ENCODE assay signal across 17 cellular contexts in the genomic region with DNA sequence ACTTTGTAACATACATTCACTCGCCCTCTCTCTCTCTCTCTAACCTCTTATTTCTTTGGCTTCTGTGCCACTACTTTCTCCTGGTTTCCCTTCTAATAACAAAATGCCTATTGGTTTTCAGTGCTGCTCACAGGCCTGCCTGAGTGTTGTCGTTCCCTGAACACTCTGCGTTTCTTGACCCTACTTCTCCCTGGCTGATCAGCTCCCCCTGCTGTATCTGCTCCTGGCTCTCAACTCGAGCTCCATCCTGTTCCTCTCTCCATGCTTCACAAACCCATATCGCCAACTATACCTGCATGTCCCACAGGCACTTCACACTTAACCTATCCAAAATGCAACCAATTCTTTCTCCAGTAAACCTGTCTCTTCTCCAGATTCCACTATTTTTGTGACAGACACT.
A peak's percentile ranks its signal among the peaks of the same experiment; 100 is the strongest.
DNase-seq lines count a peak whose midpoint lies in the region; ATAC-seq and TF ChIP-seq lines count a peak whose summit lies in the region.
"Had no signal": no experiment of that assay in that cellular context is flagged by ENCODE, and none has a peak within 500 bp of the region (broad histone marks: within the 10 kb centered on the region; RNA-seq: fewer than 3 reads in every experiment).

No MANE protein-coding gene starts in this region.

- intact Hi-C loops in CD14-positive monocyte (cut with micrococcal nuclease) (no loop called here), mucosa of descending colon (cut with DNase I, micrococcal nuclease) (no loop called here)

- H3K36me3 Mint-ChIP-seq in GM23338 (ENCODE audit: low read depth) (no peaks in the 10 kb centered on the region), CD14-positive monocyte (peaks cover 14% of the 10 kb centered on the region in 2 donors)

- H3K79me2 ChIP-seq in GM23338 (replicated peaks; ENCODE audit: insufficient read depth) (no peaks in the 10 kb centered on the region), OCI-LY1 (ENCODE audit: insufficient read depth, low read length) (no peaks in the 10 kb centered on the region)

- DNase-seq in GM23338 (ENCODE audit: low spot score) (peak; percentile 54), midbrain (lab: John Stamatoyannopoulos, UW) (peak; percentile 8), CD14-positive monocyte (ENCODE audit: low spot score) (no peak), mucosa of descending colon (no peak)
- DNase-seq in activated CD8-positive, alpha-beta memory T cell treated with anti-CD3 and anti-CD28 coated beads for 24 hours, result no peak
- DNase-seq: activated naive CD4-positive, alpha-beta T cell treated with Interleukin-2 at 50 U/mL for 16 hours; activated T-cell treated with anti-CD3 and anti-CD28 coated beads, Interleukin-2, amount 50 U/mL, for 48 hours; heart left ventricle; NCI-H1417; NCI-H524; nephron progenitor cell; T-helper 9 cell had no signal

- peak; percentile 92 for ATAC-seq in GM23338
- no peak for ATAC-seq in mucosa of descending colon
- ATAC-seq in HG03565 (IDR thresholded peaks at IDR 0.05; ENCODE audit: unreplicated experiment), result no peak
- ATAC-seq: left lobe of liver had no signal

- peaks cover 3% of the 10 kb centered on the region for H3K27me3 Mint-ChIP-seq in GM23338 (ENCODE audit: insufficient read depth, low read depth, poor library complexity)
- peaks cover 3% of the 10 kb centered on the region in 3 donors for H3K27me3 Mint-ChIP-seq in CD14-positive monocyte (ENCODE audit: low read depth in 3 of 3)

- H3K9me3 ChIP-seq in OCI-LY1 (ENCODE audit: low read length), result no peaks in the 10 kb centered on the region
- H3K9me3 ChIP-seq in endocrine pancreas (ENCODE audit: control insufficient read depth, low read length), result no peaks in the 10 kb centered on the region
- H3K9me3 ChIP-seq in mucosa of descending colon, result no peaks in the 10 kb centered on the region
- H3K9me3 ChIP-seq: heart left ventricle had no signal

- H3K27ac Mint-ChIP-seq in GM23338, result 0 out of 2 replicates have a peak overlapping the region, but pooled peaks have one; percentile 10
- H3K27ac Mint-ChIP-seq in CD14-positive monocyte, result no peak overlapping the region
- H3K27ac Mint-ChIP-seq: mesothelial cell of epicardium had no signal

- H3K27me3 ChIP-seq in GM23338 (ENCODE audit: insufficient read depth) (no peaks in the 10 kb centered on the region), OCI-LY1 (ENCODE audit: insufficient read depth, low read length) (no peaks in the 10 kb centered on the region), endocrine pancreas (ENCODE audit: control insufficient read depth, insufficient read depth, low read length) (no peaks in the 10 kb centered on the region)
- H3K27me3 ChIP-seq: heart left ventricle had no signal

- H3K4me2 ChIP-seq in GM23338 (no peak overlapping the region), OCI-LY1 (ENCODE audit: low read length) (no peak overlapping the region)

- no peaks in the 10 kb centered on the region for H3K36me3 ChIP-seq in GM23338 (ENCODE audit: insufficient read depth)
- H3K36me3 ChIP-seq in OCI-LY1 (ENCODE audit: insufficient read depth, low read length), result no peaks in the 10 kb centered on the region
- H3K36me3 ChIP-seq in endocrine pancreas (ENCODE audit: control insufficient read depth, insufficient read depth, low read length), result no peaks in the 10 kb centered on the region
- no peaks in the 10 kb centered on the region for H3K36me3 ChIP-seq in mucosa of descending colon (ENCODE audit: low read depth)

- no peak overlapping the region for H3K9ac ChIP-seq in OCI-LY1 (ENCODE audit: low read length)
- peak overlapping the region; percentile 16 for H3K9ac ChIP-seq in endocrine pancreas (ENCODE audit: control insufficient read depth, insufficient read depth, low read length)

- H3K4me3 ChIP-seq in GM23338, result no peak overlapping the region
- no peak overlapping the region for H3K4me3 ChIP-seq in OCI-LY1 (ENCODE audit: low read depth, low read length, poor library complexity, severe bottlenecking)
- no peak overlapping the region for H3K4me3 ChIP-seq in endocrine pancreas (ENCODE audit: control insufficient read depth, insufficient read depth, low read length)
- H3K4me3 ChIP-seq in mucosa of descending colon, result no peak overlapping the region
- H3K4me3 ChIP-seq: heart left ventricle had no signal

- H3K4me1 Mint-ChIP-seq in GM23338 (peaks cover 19% of the 10 kb centered on the region), CD14-positive monocyte (peaks cover 15% of the 10 kb centered on the region)
- H3K4me1 Mint-ChIP-seq: mesothelial cell of epicardium had no signal

- H3K9me2 ChIP-seq in GM23338 (ENCODE audit: insufficient read depth) (no peaks in the 10 kb centered on the region), OCI-LY1 (ENCODE audit: low read depth, low read length) (no peaks in the 10 kb centered on the region)

- H4K20me1 ChIP-seq in GM23338 (replicated peaks; ENCODE audit: insufficient read depth), result no peaks in the 10 kb centered on the region
- no peaks in the 10 kb centered on the region for H4K20me1 ChIP-seq in OCI-LY1 (ENCODE audit: insufficient read depth, low read length)

- H3K4me1 ChIP-seq in GM23338 (ENCODE audit: insufficient read depth) (no peaks in the 10 kb centered on the region), OCI-LY1 (ENCODE audit: insufficient read depth, low read length, severe bottlenecking) (peaks cover 15% of the 10 kb centered on the region), endocrine pancreas (ENCODE audit: control insufficient read depth, insufficient read depth, low read length) (no peaks in the 10 kb centered on the region), mucosa of descending colon (ENCODE audit: low read depth) (no peaks in the 10 kb centered on the region)

- H3F3A ChIP-seq in GM23338 (replicated peaks; ENCODE audit: low read depth) (no peaks in the 10 kb centered on the region), OCI-LY1 (ENCODE audit: insufficient read depth, low read length) (no peaks in the 10 kb centered on the region)

- no peak overlapping the region for H3K27ac ChIP-seq in GM23338 (ENCODE audit: low read depth)
- H3K27ac ChIP-seq in OCI-LY1 (ENCODE audit: low read depth, low read length, poor library complexity, severe bottlenecking), result no peak overlapping the region
- H3K27ac ChIP-seq: heart left ventricle had no signal

- no peaks in the 10 kb centered on the region for H3K9me3 Mint-ChIP-seq in GM23338
- H3K9me3 Mint-ChIP-seq in CD14-positive monocyte, result no peaks in the 10 kb centered on the region
- H3K9me3 Mint-ChIP-seq: mesothelial cell of epicardium, nephron progenitor cell had no signal

- TF ChIP-seq CTCF in GM23338 (conservative IDR thresholded peaks at IDR 0.05; ENCODE audit: low read depth in 2 of 2) (peak; percentile 35 to 74), OCI-LY1 (IDR thresholded peaks at IDR 0.05; ENCODE audit: low read length) (peak; percentile 23; the same call in 1 of the 2 replicates), CD14-positive monocyte (IDR thresholded peaks at IDR 0.05) (no peak), mucosa of descending colon (IDR thresholded peaks at IDR 0.05) (no peak)

- H3K4me3 Mint-ChIP-seq in GM23338, result no peak overlapping the region
- H3K4me3 Mint-ChIP-seq in CD14-positive monocyte, result no peak overlapping the region
- H3K4me3 Mint-ChIP-seq: mesothelial cell of epicardium, nephron progenitor cell had no signal

- no peak overlapping the region for H2AFZ ChIP-seq in GM23338
- H2AFZ ChIP-seq in OCI-LY1 (ENCODE audit: low read length), result no peak overlapping the region

TF ChIP-seq in GM23338, 12 proteins besides CTCF, POLR2A, EP300 and RAD21 (continues in another document):
- TF ChIP-seq EZH2 (IDR thresholded peaks at IDR 0.05; ENCODE audit: low read depth, unreplicated experiment) (no peak), NANOG (IDR thresholded peaks at IDR 0.05; ENCODE audit: borderline replicate concordance) (no peak), POLR2AphosphoS5 (IDR thresholded peaks at IDR 0.05; ENCODE audit: low read depth) (no peak), ZNF331 (CRISPR knock-in tag; IDR thresholded peaks at IDR 0.05; ENCODE audit: low read depth) (no peak), STAT1 (IDR thresholded peaks at IDR 0.05; ENCODE audit: unreplicated experiment) (no peak), ZNF114 (CRISPR knock-in tag; IDR thresholded peaks at IDR 0.05) (no peak), EZH2phosphoT487 (IDR thresholded peaks at IDR 0.05; ENCODE audit: unreplicated experiment) (no peak)
- TF ChIP-seq, protein P1, sequence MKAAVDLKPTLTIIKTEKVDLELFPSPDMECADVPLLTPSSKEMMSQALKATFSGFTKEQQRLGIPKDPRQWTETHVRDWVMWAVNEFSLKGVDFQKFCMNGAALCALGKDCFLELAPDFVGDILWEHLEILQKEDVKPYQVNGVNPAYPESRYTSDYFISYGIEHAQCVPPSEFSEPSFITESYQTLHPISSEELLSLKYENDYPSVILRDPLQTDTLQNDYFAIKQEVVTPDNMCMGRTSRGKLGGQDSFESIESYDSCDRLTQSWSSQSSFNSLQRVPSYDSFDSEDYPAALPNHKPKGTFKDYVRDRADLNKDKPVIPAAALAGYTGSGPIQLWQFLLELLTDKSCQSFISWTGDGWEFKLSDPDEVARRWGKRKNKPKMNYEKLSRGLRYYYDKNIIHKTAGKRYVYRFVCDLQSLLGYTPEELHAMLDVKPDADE (IDR thresholded peaks at IDR 0.05), result no peak
- TF ChIP-seq, protein P2, sequence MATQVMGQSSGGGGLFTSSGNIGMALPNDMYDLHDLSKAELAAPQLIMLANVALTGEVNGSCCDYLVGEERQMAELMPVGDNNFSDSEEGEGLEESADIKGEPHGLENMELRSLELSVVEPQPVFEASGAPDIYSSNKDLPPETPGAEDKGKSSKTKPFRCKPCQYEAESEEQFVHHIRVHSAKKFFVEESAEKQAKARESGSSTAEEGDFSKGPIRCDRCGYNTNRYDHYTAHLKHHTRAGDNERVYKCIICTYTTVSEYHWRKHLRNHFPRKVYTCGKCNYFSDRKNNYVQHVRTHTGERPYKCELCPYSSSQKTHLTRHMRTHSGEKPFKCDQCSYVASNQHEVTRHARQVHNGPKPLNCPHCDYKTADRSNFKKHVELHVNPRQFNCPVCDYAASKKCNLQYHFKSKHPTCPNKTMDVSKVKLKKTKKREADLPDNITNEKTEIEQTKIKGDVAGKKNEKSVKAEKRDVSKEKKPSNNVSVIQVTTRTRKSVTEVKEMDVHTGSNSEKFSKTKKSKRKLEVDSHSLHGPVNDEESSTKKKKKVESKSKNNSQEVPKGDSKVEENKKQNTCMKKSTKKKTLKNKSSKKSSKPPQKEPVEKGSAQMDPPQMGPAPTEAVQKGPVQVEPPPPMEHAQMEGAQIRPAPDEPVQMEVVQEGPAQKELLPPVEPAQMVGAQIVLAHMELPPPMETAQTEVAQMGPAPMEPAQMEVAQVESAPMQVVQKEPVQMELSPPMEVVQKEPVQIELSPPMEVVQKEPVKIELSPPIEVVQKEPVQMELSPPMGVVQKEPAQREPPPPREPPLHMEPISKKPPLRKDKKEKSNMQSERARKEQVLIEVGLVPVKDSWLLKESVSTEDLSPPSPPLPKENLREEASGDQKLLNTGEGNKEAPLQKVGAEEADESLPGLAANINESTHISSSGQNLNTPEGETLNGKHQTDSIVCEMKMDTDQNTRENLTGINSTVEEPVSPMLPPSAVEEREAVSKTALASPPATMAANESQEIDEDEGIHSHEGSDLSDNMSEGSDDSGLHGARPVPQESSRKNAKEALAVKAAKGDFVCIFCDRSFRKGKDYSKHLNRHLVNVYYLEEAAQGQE (IDR thresholded peaks at IDR 0.05; ENCODE audit: unreplicated experiment), result no peak

Comparison
In these comparisons a context has a peak if more than half of its experiments do, and no peak if none do; other contexts are left out.
1. DNase-seq: peak in GM23338 (single experiment) and midbrain (single experiment); none in activated CD8-positive, alpha-beta memory T cell treated with anti-CD3 and anti-CD28 coated beads for 24 hours (single experiment), CD14-positive monocyte (single experiment) and mucosa of descending colon (0 of 3).
2. CTCF ChIP-seq: peak in GM23338 (2 of 2) and OCI-LY1 (single experiment); none in CD14-positive monocyte (single experiment) and mucosa of descending colon (single experiment).